18 cellular contexts compared by ENCODE assay signal in the genomic region with DNA sequence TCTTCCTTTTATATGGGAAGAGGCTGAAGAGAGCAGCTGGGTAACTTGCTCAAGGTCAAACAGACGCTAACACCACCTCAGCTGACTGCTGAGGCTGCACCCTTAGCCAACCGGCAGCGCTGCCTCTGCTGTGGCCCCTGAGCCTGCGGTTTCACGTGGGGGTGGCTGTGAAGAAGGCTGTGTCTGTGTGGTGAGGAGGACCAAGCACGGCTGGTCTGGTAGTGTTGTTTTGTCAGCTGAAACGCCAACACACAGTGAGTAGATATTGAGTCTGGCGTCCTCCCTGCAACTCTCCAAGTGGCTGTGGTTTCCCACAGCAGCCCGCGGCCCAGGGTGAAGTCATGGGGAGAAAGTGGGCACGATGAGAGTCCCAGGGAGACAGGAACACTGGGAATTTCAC.
A peak's percentile ranks its signal among the peaks of the same experiment; 100 is the strongest.
DNase-seq lines count a peak whose midpoint lies in the region; ATAC-seq lines count a peak whose summit lies in the region.
"Had no signal": no experiment of that assay in that cellular context is flagged by ENCODE, and none has a peak within 500 bp of the region (broad histone marks: within the 10 kb centered on the region; RNA-seq: fewer than 3 reads in every experiment).

No MANE protein-coding gene starts in this region.

- no peaks in the 10 kb centered on the region for H3K36me3 Mint-ChIP-seq in activated T-cell treated with anti-CD3 and anti-CD28 coated beads, Interleukin-2, amount 50 U/mL, for 4 hours (ENCODE audit: insufficient read depth)
- H3K36me3 Mint-ChIP-seq in effector memory CD8-positive, alpha-beta T cell (ENCODE audit: insufficient read depth) = peaks cover 6% of the 10 kb centered on the region
- peaks cover 4% of the 10 kb centered on the region for H3K36me3 Mint-ChIP-seq in stimulated activated naive CD8-positive, alpha-beta T cell treated with anti-CD3 and anti-CD28 coated beads, Interleukin-15, Interleukin-2, amounts not matched to agents 100 ng/mL and 50 ng/mL, for 24 hours (ENCODE audit: low read depth)

- H3K4me3 Mint-ChIP-seq in activated T-cell treated with anti-CD3 and anti-CD28 coated beads, Interleukin-2, amount 50 U/mL, for 4 hours = no peak overlapping the region
- H3K4me3 Mint-ChIP-seq in effector memory CD8-positive, alpha-beta T cell = peak overlapping the region; percentile 66 to 74
- no peak overlapping the region for H3K4me3 Mint-ChIP-seq in stimulated activated naive CD8-positive, alpha-beta T cell treated with anti-CD3 and anti-CD28 coated beads, Interleukin-15, Interleukin-2, amounts not matched to agents 100 ng/mL and 50 ng/mL, for 24 hours

- no peak for DNase-seq in activated T-cell treated with anti-CD3 and anti-CD28 coated beads, Interleukin-2, amount 50 U/mL, for 4 hours
- DNase-seq in activated T-cell treated with anti-CD3 and anti-CD28 coated beads for 4 hours (no peak), OCI-M1 (lab: John Stamatoyannopoulos, UW) (peak; percentile 85), UCSD-AML1 (lab: John Stamatoyannopoulos, UW; ENCODE audit: unreplicated experiment) (no peak), NCI-H1930 (lab: John Stamatoyannopoulos, UW) (no peak), islet precursor cell (no peak)
- DNase-seq in effector memory CD8-positive, alpha-beta T cell = peak; percentile 48 to 61 (median 55)
- DNase-seq: activated naive CD4-positive, alpha-beta T cell treated with anti-CD3 and anti-CD28 coated beads, Interleukin-2, amount 50 U/mL, for 16 hours; BE2C; hippocampal formation; kidney; mesenchymal stem cell; NCI-H2029 treated with DMSO at 0.1 percent for 48 hours; NCI-H510A treated with DMSO at 0.1 percent for 48 hours; SK-N-SH; T1000; tibial artery had no signal

- peak overlapping the region; percentile 88 to 95 for H3K27ac Mint-ChIP-seq in effector memory CD8-positive, alpha-beta T cell
- H3K27ac Mint-ChIP-seq in stimulated activated naive CD8-positive, alpha-beta T cell treated with anti-CD3 and anti-CD28 coated beads, Interleukin-15, Interleukin-2, amounts not matched to agents 100 ng/mL and 50 ng/mL, for 24 hours = peak overlapping the region; percentile 43

- peaks cover 5% of the 10 kb centered on the region for H3K9me3 Mint-ChIP-seq in activated T-cell treated with anti-CD3 and anti-CD28 coated beads, Interleukin-2, amount 50 U/mL, for 4 hours
- H3K9me3 Mint-ChIP-seq in effector memory CD8-positive, alpha-beta T cell = peaks cover 0 to 7% of the 10 kb centered on the region in 2 donors
- peaks cover 11% of the 10 kb centered on the region for H3K9me3 Mint-ChIP-seq in stimulated activated naive CD8-positive, alpha-beta T cell treated with anti-CD3 and anti-CD28 coated beads, Interleukin-15, Interleukin-2, amounts not matched to agents 100 ng/mL and 50 ng/mL, for 24 hours

- H3K4me1 Mint-ChIP-seq in activated T-cell treated with anti-CD3 and anti-CD28 coated beads, Interleukin-2, amount 50 U/mL, for 4 hours (ENCODE audit: low read depth) = peaks cover 4% of the 10 kb centered on the region
- peaks cover 17 to 28% of the 10 kb centered on the region in 2 donors for H3K4me1 Mint-ChIP-seq in effector memory CD8-positive, alpha-beta T cell (ENCODE audit: low read depth in 2 of 2)
- H3K4me1 Mint-ChIP-seq in stimulated activated naive CD8-positive, alpha-beta T cell treated with anti-CD3 and anti-CD28 coated beads, Interleukin-15, Interleukin-2, amounts not matched to agents 100 ng/mL and 50 ng/mL, for 24 hours (ENCODE audit: low read depth) = no peaks in the 10 kb centered on the region

- ATAC-seq in activated T-cell treated with anti-CD3 and anti-CD28 coated beads, Interleukin-2, amount 50 U/mL, for 4 hours = peak; percentile 23 to 41
- peak; percentile 96 for ATAC-seq in effector memory CD8-positive, alpha-beta T cell (replicated peaks)

- H3K27me3 Mint-ChIP-seq in activated T-cell treated with anti-CD3 and anti-CD28 coated beads, Interleukin-2, amount 50 U/mL, for 4 hours (ENCODE audit: low read depth) = peaks cover 3% of the 10 kb centered on the region
- peaks cover 4 to 9% of the 10 kb centered on the region in 2 donors for H3K27me3 Mint-ChIP-seq in effector memory CD8-positive, alpha-beta T cell
- no peaks in the 10 kb centered on the region for H3K27me3 Mint-ChIP-seq in stimulated activated naive CD8-positive, alpha-beta T cell treated with anti-CD3 and anti-CD28 coated beads, Interleukin-15, Interleukin-2, amounts not matched to agents 100 ng/mL and 50 ng/mL, for 24 hours

Comparison
In these comparisons a context has a peak if more than half of its experiments do, and no peak if none do; other contexts are left out.
1. DNase-seq: peak in OCI-M1 (single experiment) and effector memory CD8-positive, alpha-beta T cell (3 of 3); none in activated T-cell treated with anti-CD3 and anti-CD28 coated beads, Interleukin-2, amount 50 U/mL, for 4 hours (single experiment), activated T-cell treated with anti-CD3 and anti-CD28 coated beads for 4 hours (single experiment), UCSD-AML1 (single experiment), NCI-H1930 (0 of 2) and islet precursor cell (single experiment).
2. H3K4me3 Mint-ChIP-seq: peak in effector memory CD8-positive, alpha-beta T cell (2 of 2); none in activated T-cell treated with anti-CD3 and anti-CD28 coated beads, Interleukin-2, amount 50 U/mL, for 4 hours (single experiment) and stimulated activated naive CD8-positive, alpha-beta T cell treated with anti-CD3 and anti-CD28 coated beads, Interleukin-15, Interleukin-2, amounts not matched to agents 100 ng/mL and 50 ng/mL, for 24 hours (single experiment).